In genomic region chr5:36741138-36741537, GRCh38 we compare ENCODE assay signal across 17 cellular contexts.
A peak's percentile ranks its signal among the peaks of the same experiment; 100 is the strongest.
DNase-seq lines count a peak whose midpoint lies in the region; ATAC-seq and TF ChIP-seq lines count a peak whose summit lies in the region.
"Had no signal": no experiment of that assay in that cellular context is flagged by ENCODE, and none has a peak within 500 bp of the region (broad histone marks: within the 10 kb centered on the region; RNA-seq: fewer than 3 reads in every experiment).

No MANE protein-coding gene starts in this region.

- intact Hi-C loops in IMR-90 (cut with micrococcal nuclease) (no loop called here), ascending aorta (cut with DNase I) (no loop called here)

- H3K9ac ChIP-seq in IMR-90 (ENCODE audit: low read depth, low read length), result no peak overlapping the region

- no peak overlapping the region for H4K91ac ChIP-seq in IMR-90 (ENCODE audit: insufficient read depth, low read depth, low read length)

- POLR2A ChIA-PET in IMR-90 (lab: Charles Lee; ENCODE audit: unreplicated experiment), result no interaction called here

- no peaks in the 10 kb centered on the region for H3K79me1 ChIP-seq in IMR-90 (ENCODE audit: low read depth in 1 of 2, low read length in 2 of 2)

- H3K18ac ChIP-seq in IMR-90 (ENCODE audit: low read depth, low read length), result no peak overlapping the region

- peaks cover 4% of the 10 kb centered on the region for H3K4me1 ChIP-seq in IMR-90 (ENCODE audit: control insufficient read depth, insufficient read depth, low read length)
- peaks cover 0 to 8% of the 10 kb centered on the region in 2 donors for H3K4me1 ChIP-seq in ascending aorta

- no peak overlapping the region for H2BK120ac ChIP-seq in IMR-90 (ENCODE audit: low read depth, low read length)

- no peak overlapping the region for H3K56ac ChIP-seq in IMR-90 (ENCODE audit: extremely low read depth, insufficient read depth, low read length)

- whole genome bisulfite sequencing in IMR-90 (ENCODE audit: extremely low coverage in 2 of 2, insufficient read length in 1 of 2), 2 experiments, result 10% methylated on average over 2 of the region's 7 CpGs; no CpG with 5 or more reads in 1 of the 2 experiments

- dilution Hi-C loops in IMR-90 (cut with HindIII; ENCODE audit: low sequenced_read_pairs, unreplicated experiment), result no loop called here

- H2BK20ac ChIP-seq in IMR-90 (ENCODE audit: low read depth, low read length), result no peak overlapping the region

- H3K27ac ChIP-seq in IMR-90 (ENCODE audit: insufficient read depth, low read length) (no peak overlapping the region), ascending aorta (no peak overlapping the region)

- CTCF ChIA-PET in IMR-90 (lab: Yijun Ruan, JAX), result interaction anchor here (1.2 to 2.7 kb wide), 2 partner anchors 126 to 264 kb away, joined by 4 to 16 read pairs; no protein-coding TSS in a partner anchor

- TF ChIP-seq CTCF in IMR-90 (conservative IDR thresholded peaks at IDR 0.05; ENCODE audit: low read depth, low read length) (no peak), nephron (IDR thresholded peaks at IDR 0.05; ENCODE audit: unreplicated experiment in 3 of 3) (no peak), mesothelial cell of epicardium (IDR thresholded peaks at IDR 0.05; ENCODE audit: unreplicated experiment) (no peak), ascending aorta (IDR thresholded peaks at IDR 0.05) (no peak)

- no peak overlapping the region for H4K5ac ChIP-seq in IMR-90 (ENCODE audit: low read depth, low read length)

- no peak overlapping the region for H4K8ac ChIP-seq in IMR-90 (ENCODE audit: low read depth in 2 of 2, low read length in 2 of 2)

- H3K9me3 Mint-ChIP-seq in nephron (no peaks in the 10 kb centered on the region), mesothelial cell of epicardium (no peaks in the 10 kb centered on the region)
- H3K9me3 Mint-ChIP-seq: CD4-positive, alpha-beta memory T cell had no signal

- H3K36me3 ChIP-seq in IMR-90 (ENCODE audit: control insufficient read depth, insufficient read depth, low read length) (no peaks in the 10 kb centered on the region), H7 (replicated peaks; ENCODE audit: control insufficient read depth, insufficient read depth, low read length) (no peaks in the 10 kb centered on the region), ascending aorta (no peaks in the 10 kb centered on the region)
- H3K36me3 ChIP-seq: MG63 had no signal

- no peak overlapping the region for H2AFZ ChIP-seq in IMR-90 (replicated peaks; ENCODE audit: low read length, poor library complexity)

- no peaks in the 10 kb centered on the region for H3K36me3 Mint-ChIP-seq in nephron (ENCODE audit: low read depth)
- H3K36me3 Mint-ChIP-seq in mesothelial cell of epicardium, result no peaks in the 10 kb centered on the region
- H3K36me3 Mint-ChIP-seq: CD4-positive, alpha-beta memory T cell had no signal

- H2AK9ac ChIP-seq in IMR-90 (replicated peaks; ENCODE audit: low read depth, low read length, poor library complexity), result no peak overlapping the region

- TF ChIP-seq RAD21 in IMR-90 (IDR thresholded peaks at IDR 0.05; ENCODE audit: low read length), result no peak

- no peak overlapping the region for H3K23ac ChIP-seq in IMR-90 (ENCODE audit: low read depth, low read length)

- H3K14ac ChIP-seq in IMR-90 (replicated peaks; ENCODE audit: low read depth, low read length), result no peak overlapping the region

- H3K27me3 Mint-ChIP-seq in nephron (ENCODE audit: low read depth) (peaks cover 23% of the 10 kb centered on the region), mesothelial cell of epicardium (ENCODE audit: low read depth) (peaks cover 23% of the 10 kb centered on the region)

- H3K4me3 Mint-ChIP-seq in nephron (no peak overlapping the region), mesothelial cell of epicardium (no peak overlapping the region)
- H3K4me3 Mint-ChIP-seq: B cell; CD4-positive, alpha-beta memory T cell had no signal

- H4K20me1 ChIP-seq in IMR-90 (ENCODE audit: insufficient read depth, low read length), result no peaks in the 10 kb centered on the region

- no peak overlapping the region for H2BK5ac ChIP-seq in IMR-90 (ENCODE audit: low read depth, low read length, poor library complexity, severe bottlenecking)

- H3K9me1 ChIP-seq in IMR-90 (ENCODE audit: insufficient read depth, low read length), result no peaks in the 10 kb centered on the region

- BruUV-seq in IMR-90 (replicated peaks; lab: Mats Ljungman, UMichigan), result no TSS peak

- TF ChIP-seq POLR2A in IMR-90 (IDR thresholded peaks at IDR 0.05; ENCODE audit: low read depth, low read length), result no peak

- H3K4me1 Mint-ChIP-seq in nephron, result peaks cover 52% of the 10 kb centered on the region
- peaks cover 26% of the 10 kb centered on the region for H3K4me1 Mint-ChIP-seq in mesothelial cell of epicardium

- no peak overlapping the region for H3K4me2 ChIP-seq in IMR-90 (ENCODE audit: low read depth, low read length)

- DNase-seq in IMR-90, result peak; percentile 39
- DNase-seq in NCI-H526 (lab: John Stamatoyannopoulos, UW), result peak; percentile 60 to 78
- DNase-seq in dermis microvascular lymphatic vessel endothelial cell (ENCODE audit: low read depth in 2 of 2), result peak; percentile 31 to 38
- DNase-seq in mesothelial cell of epicardium (ENCODE audit: low spot score in 2 of 2, unreplicated experiment in 2 of 2), result no peak
- no peak for DNase-seq in activated effector memory CD4-positive, alpha-beta T cell treated with Interleukin-2 at 50 U/mL for 16 hours
- no peak for DNase-seq in H7
- DNase-seq in ascending aorta (ENCODE audit: low spot score in 2 of 2), result no peak
- DNase-seq: CD4-positive, alpha-beta memory T cell; DMS79; MG63; NCI-H1930; NCI-H2171 treated with DMSO at 0.1 percent for 48 hours; NCI-H510A treated with DMSO at 0.1 percent for 48 hours; Right ventricle myocardium superior had no signal

- peaks cover 22% of the 10 kb centered on the region for H3K27me3 ChIP-seq in IMR-90 (ENCODE audit: control insufficient read depth, insufficient read depth, low read length)
- peaks cover 22% of the 10 kb centered on the region for H3K27me3 ChIP-seq in H7 (ENCODE audit: control insufficient read depth, insufficient read depth, low read length)
- no peaks in the 10 kb centered on the region for H3K27me3 ChIP-seq in ascending aorta

- H3K4ac ChIP-seq in IMR-90 (ENCODE audit: low read depth, low read length), result no peak overlapping the region

- in situ Hi-C loops in IMR-90 (cut with MboI; ENCODE audit: low sequenced_read_pairs), result loop anchor here (5.0 to 10.0 kb wide), 2 partner anchors 121 to 264 kb away; no protein-coding TSS in a partner anchor

- no peak for ATAC-seq in IMR-90 (ENCODE audit: low read depth)
- ATAC-seq: Panc1 had no signal

- peak overlapping the region in 2 of 3 experiments; percentile 3 to 25 for H3K27ac Mint-ChIP-seq in nephron
- H3K27ac Mint-ChIP-seq in mesothelial cell of epicardium, result no peak overlapping the region
- H3K27ac Mint-ChIP-seq: B cell; CD4-positive, alpha-beta memory T cell had no signal

- H2BK15ac ChIP-seq in IMR-90 (ENCODE audit: low read depth, low read length), result no peak overlapping the region

- H3K4me3 ChIP-seq in IMR-90 (ENCODE audit: insufficient read depth, low read depth, low read length) (no peak overlapping the region), H7 (ENCODE audit: insufficient read depth, low read depth, low read length) (no peak overlapping the region), ascending aorta (no peak overlapping the region)
- H3K4me3 ChIP-seq: MG63 had no signal

- H2AK5ac ChIP-seq in IMR-90 (ENCODE audit: low read depth, low read length), result no peak overlapping the region

- H3K9me3 ChIP-seq in IMR-90 (ENCODE audit: control insufficient read depth, insufficient read depth, low read length), result no peaks in the 10 kb centered on the region
- H3K9me3 ChIP-seq in ascending aorta, result no peaks in the 10 kb centered on the region
- H3K9me3 ChIP-seq: MG63 had no signal

TF ChIP-seq in IMR-90, 13 proteins besides CTCF, POLR2A, EP300 and RAD21:
- TF ChIP-seq CEBPB (IDR thresholded peaks at IDR 0.05; ENCODE audit: low read depth, low read length) (no peak), MXI1 (IDR thresholded peaks at IDR 0.05; ENCODE audit: borderline replicate concordance, low read depth, low read length) (no peak), RFX5 (IDR thresholded peaks at IDR 0.05; ENCODE audit: low read depth, low read length) (no peak), CHD1 (IDR thresholded peaks at IDR 0.05; ENCODE audit: low read depth, low read length) (no peak), RCOR1 (IDR thresholded peaks at IDR 0.05; ENCODE audit: insufficient replicate concordance, low read length) (no peak), NFE2L2 (IDR thresholded peaks at IDR 0.05; ENCODE audit: low read depth, low read length) (no peak), USF2 (IDR thresholded peaks at IDR 0.05; ENCODE audit: low read depth, low read length) (no peak), MAFK (IDR thresholded peaks at IDR 0.05; ENCODE audit: low read depth, low read length) (no peak), BHLHE40 (IDR thresholded peaks at IDR 0.05; ENCODE audit: low read depth, low read length) (no peak), MAZ (IDR thresholded peaks at IDR 0.05; ENCODE audit: borderline replicate concordance, low read depth, low read length) (no peak), SMC3 (IDR thresholded peaks at IDR 0.05; ENCODE audit: low read depth, low read length) (no peak), FOS (IDR thresholded peaks at IDR 0.05; ENCODE audit: low read depth, low read length) (no peak), ELK1 (IDR thresholded peaks at IDR 0.05; ENCODE audit: borderline replicate concordance, low read depth, low read length) (no peak)

Comparison
In these comparisons a context has a peak if more than half of its experiments do, and no peak if none do; other contexts are left out.
1. DNase-seq: peak in IMR-90 (single experiment), NCI-H526 (2 of 2) and dermis microvascular lymphatic vessel endothelial cell (2 of 2); none in mesothelial cell of epicardium (0 of 2), activated effector memory CD4-positive, alpha-beta T cell treated with Interleukin-2 at 50 U/mL for 16 hours (single experiment), H7 (single experiment) and ascending aorta (0 of 2).